ENCODE assay signal across 11 cellular contexts in genomic region chr4:129358571-129358970, GRCh38.
DNase-seq lines count a peak whose midpoint lies in the region; FAIRE-seq and TF ChIP-seq lines count a peak whose summit lies in the region.
"Had no signal": no experiment of that assay in that cellular context is flagged by ENCODE, and none has a peak within 500 bp of the region (broad histone marks: within the 10 kb centered on the region; RNA-seq: fewer than 3 reads in every experiment).

No MANE protein-coding gene starts in this region.

- H3K27me3 Mint-ChIP-seq in activated CD4-positive, alpha-beta memory T cell treated with anti-CD3 and anti-CD28 coated beads, Interleukin-2, amount 10 ng/mL, durations not matched to agents 7 days and 5 days = peaks cover 11% of the 10 kb centered on the region

- peaks cover 32% of the 10 kb centered on the region for H3K4me1 ChIP-seq in adipocyte (ENCODE audit: control insufficient read depth, insufficient read depth, low read length)
- H3K4me1 ChIP-seq: Caco-2 had no signal

- no peak overlapping the region for H3K4me3 ChIP-seq in adipocyte (ENCODE audit: low read length)

- TF ChIP-seq CTCF in GM13976 (IDR thresholded peaks at IDR 0.05; ENCODE audit: borderline replicate concordance, control extremely low read depth, extremely low read depth, insufficient read depth, missing control alignments) = no peak

- no peaks in the 10 kb centered on the region for H3K9me3 ChIP-seq in adipocyte (ENCODE audit: control insufficient read depth, low read length)
- H3K9me3 ChIP-seq: Caco-2 had no signal

- no peaks in the 10 kb centered on the region for H3K9me3 Mint-ChIP-seq in activated CD4-positive, alpha-beta memory T cell treated with anti-CD3 and anti-CD28 coated beads, Interleukin-2, amount 10 ng/mL, durations not matched to agents 7 days and 5 days

- H3K36me3 Mint-ChIP-seq in activated CD4-positive, alpha-beta memory T cell treated with anti-CD3 and anti-CD28 coated beads, Interleukin-2, amount 10 ng/mL, durations not matched to agents 7 days and 5 days (ENCODE audit: low read depth) = no peaks in the 10 kb centered on the region

- in situ Hi-C loops in GM13976 (cut with MboI; ENCODE audit: low sequenced_read_pairs, unreplicated experiment) = no loop called here

- no peak overlapping the region for H3K27ac Mint-ChIP-seq in activated CD4-positive, alpha-beta memory T cell treated with anti-CD3 and anti-CD28 coated beads, Interleukin-2, amount 10 ng/mL, durations not matched to agents 7 days and 5 days

- DNase-seq in COLO829 (ENCODE audit: low spot score) = peak; percentile 32
- DNase-seq in HTR-8/SVneo (ENCODE audit: insufficient read length, low spot score) = peak; percentile 23
- DNase-seq in adipocyte (ENCODE audit: low read depth) = peak; percentile 83
- DNase-seq in iris pigment epithelial cell (ENCODE audit: low read depth) = peak; percentile 90
- DNase-seq in GM13976 (ENCODE audit: low spot score) = no peak
- DNase-seq in NCI-H146 treated with DMSO at 0.1 percent for 48 hours (lab: John Stamatoyannopoulos, UW; ENCODE audit: unreplicated experiment) = no peak
- DNase-seq in activated CD4-positive, alpha-beta memory T cell treated with anti-CD3 and anti-CD28 coated beads, Interleukin-2, amount 10 ng/mL, durations not matched to agents 7 days and 5 days = no peak
- DNase-seq in stimulated activated naive CD4-positive, alpha-beta T cell treated with Interleukin-2 at 50 U/mL for 16 hours (lab: John Stamatoyannopoulos, UW) = no peak
- DNase-seq: amniotic stem cell, Caco-2, NCI-H1105 treated with DMSO at 0.1 percent for 48 hours had no signal

- no peak for FAIRE-seq in HTR-8/SVneo (lab: Jason Lieb, UNC)

- CTCF ChIA-PET in activated CD4-positive, alpha-beta memory T cell treated with anti-CD3 and anti-CD28 coated beads, Interleukin-2, amount 10 ng/mL, durations not matched to agents 7 days and 5 days (lab: Charles Lee) = no interaction called here

- H3K4me3 Mint-ChIP-seq in activated CD4-positive, alpha-beta memory T cell treated with anti-CD3 and anti-CD28 coated beads, Interleukin-2, amount 10 ng/mL, durations not matched to agents 7 days and 5 days = no peak overlapping the region

- H3K36me3 ChIP-seq in adipocyte (ENCODE audit: control insufficient read depth, insufficient read depth, low read length, severe bottlenecking) = no peaks in the 10 kb centered on the region

- H3K4me1 Mint-ChIP-seq in activated CD4-positive, alpha-beta memory T cell treated with anti-CD3 and anti-CD28 coated beads, Interleukin-2, amount 10 ng/mL, durations not matched to agents 7 days and 5 days = no peaks in the 10 kb centered on the region

- no peaks in the 10 kb centered on the region for H3K27me3 ChIP-seq in adipocyte (replicated peaks; ENCODE audit: control insufficient read depth, insufficient read depth, low read length)

- POLR2A ChIA-PET in activated CD4-positive, alpha-beta memory T cell treated with anti-CD3 and anti-CD28 coated beads, Interleukin-2, amount 10 ng/mL, durations not matched to agents 7 days and 5 days (lab: Charles Lee) = no interaction called here

- no peak overlapping the region for H3K9ac ChIP-seq in adipocyte (ENCODE audit: low read length)

Comparison
In these comparisons a context has a peak if more than half of its experiments do, and no peak if none do; other contexts are left out.
1. DNase-seq: peak in COLO829 (single experiment), HTR-8/SVneo (single experiment), adipocyte (single experiment) and iris pigment epithelial cell (single experiment); none in GM13976 (single experiment), NCI-H146 treated with DMSO at 0.1 percent for 48 hours (single experiment), activated CD4-positive, alpha-beta memory T cell treated with anti-CD3 and anti-CD28 coated beads, Interleukin-2, amount 10 ng/mL, durations not matched to agents 7 days and 5 days (single experiment) and stimulated activated naive CD4-positive, alpha-beta T cell treated with Interleukin-2 at 50 U/mL for 16 hours (single experiment).